In genomic region chr3:150905339-150905738, GRCh38 we compare ENCODE assay signal across 2 cellular contexts.
TF ChIP-seq lines count a peak whose summit lies in the region.

Gene MINDY4B (minus strand): TSS chr3:150905439. CDS start chr3:150905439, 0 bp downstream.

TF ChIP-seq in GM23338, 12 proteins besides CTCF, POLR2A, EP300 and RAD21:
- TF ChIP-seq JUNB (IDR thresholded peaks at IDR 0.05; ENCODE audit: unreplicated experiment) (no peak), CREB1 (CRISPR knock-in tag; IDR thresholded peaks at IDR 0.05; ENCODE audit: low read depth) (no peak), ZNF331 (CRISPR knock-in tag; IDR thresholded peaks at IDR 0.05; ENCODE audit: low read depth) (no peak), POLR2AphosphoS5 (IDR thresholded peaks at IDR 0.05; ENCODE audit: low read depth) (no peak)

TF ChIP-seq in K562, 482 proteins besides CTCF, POLR2A, EP300 and RAD21:
- TF ChIP-seq SPI1 (IDR thresholded peaks at IDR 0.05; ENCODE audit: borderline replicate concordance, low read depth, low read length) (0 out of 2 replicates have a peak, but pooled peaks have one; percentile 4), CREB3 (tag; conservative IDR thresholded peaks at IDR 0.05; ENCODE audit: low read depth) (no peak)
